1 cellular context compared by ENCODE assay signal in genomic region chr2:37614061-37614802, GRCh38.
TF ChIP-seq lines count a peak whose summit lies in the region.

No MANE protein-coding gene starts in this region.

TF ChIP-seq in IMR-90, 13 proteins besides CTCF, POLR2A, EP300 and RAD21 (continued from another document):
- TF ChIP-seq MAZ (IDR thresholded peaks at IDR 0.05; ENCODE audit: borderline replicate concordance, low read depth, low read length) (no peak), SMC3 (IDR thresholded peaks at IDR 0.05; ENCODE audit: low read depth, low read length) (no peak), NFE2L2 (IDR thresholded peaks at IDR 0.05; ENCODE audit: low read depth, low read length) (no peak), ELK1 (IDR thresholded peaks at IDR 0.05; ENCODE audit: borderline replicate concordance, low read depth, low read length) (no peak), CHD1 (IDR thresholded peaks at IDR 0.05; ENCODE audit: low read depth, low read length) (no peak), MXI1 (IDR thresholded peaks at IDR 0.05; ENCODE audit: borderline replicate concordance, low read depth, low read length) (peak; percentile 86), MAFK (IDR thresholded peaks at IDR 0.05; ENCODE audit: low read depth, low read length) (no peak), RCOR1 (IDR thresholded peaks at IDR 0.05; ENCODE audit: insufficient replicate concordance, low read length) (no peak), FOS (IDR thresholded peaks at IDR 0.05; ENCODE audit: low read depth, low read length) (peak; percentile 75; the same call in 1 of the 2 replicates)
- TF ChIP-seq, protein P1, sequence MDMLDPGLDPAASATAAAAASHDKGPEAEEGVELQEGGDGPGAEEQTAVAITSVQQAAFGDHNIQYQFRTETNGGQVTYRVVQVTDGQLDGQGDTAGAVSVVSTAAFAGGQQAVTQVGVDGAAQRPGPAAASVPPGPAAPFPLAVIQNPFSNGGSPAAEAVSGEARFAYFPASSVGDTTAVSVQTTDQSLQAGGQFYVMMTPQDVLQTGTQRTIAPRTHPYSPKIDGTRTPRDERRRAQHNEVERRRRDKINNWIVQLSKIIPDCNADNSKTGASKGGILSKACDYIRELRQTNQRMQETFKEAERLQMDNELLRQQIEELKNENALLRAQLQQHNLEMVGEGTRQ (IDR thresholded peaks at IDR 0.05; ENCODE audit: low read depth, low read length), result no peak
